ENCODE assay signal across 31 cellular contexts in genomic region chr3:175234541-175234940, GRCh38.
"Had no signal": no experiment of that assay in that cellular context is flagged by ENCODE, and none has a peak within 500 bp of the region (broad histone marks: within the 10 kb centered on the region; RNA-seq: fewer than 3 reads in every experiment).

No MANE protein-coding gene starts in this region.

- FAIRE-seq: bronchial epithelial cell, TTC549 had no signal

- H3K27ac ChIP-seq: adrenal gland, ascending aorta, cardiac muscle cell, VCaP had no signal

- H3K36me3 ChIP-seq: adrenal gland, ascending aorta, cardiac muscle cell had no signal

- H3K9me3 ChIP-seq: adrenal gland, ascending aorta had no signal

- DNase-seq: activated B cell treated with CpG ODN at 0.5 μM for 24 hours; activated CD4-positive, alpha-beta memory T cell treated with anti-CD3 and anti-CD28 coated beads for 36 hours; activated CD4-positive, alpha-beta T cell treated with anti-CD3 and anti-CD28 coated beads for 4 hours; activated CD4-positive, alpha-beta T cell treated with anti-CD3 and anti-CD28 coated beads, Interleukin-2, amount 10 ng/mL, durations not matched to agents 24 days and 14 days; activated CD4-positive, alpha-beta T cell treated with anti-CD3 and anti-CD28 coated beads, Interleukin-2, amount 50 U/mL, for 1 hour; activated CD4-positive, alpha-beta T cell treated with anti-CD3 and anti-CD28 coated beads, Interleukin-2, amount 50 U/mL, for 4 hours; activated CD4-positive, CD25-positive, alpha-beta regulatory T cell treated with anti-CD3 and anti-CD28 coated beads, Interleukin-2, amount 50 U/mL, for 72 hours; activated CD8-positive, alpha-beta memory T cell treated with anti-CD3 and anti-CD28 coated beads, Interleukin-2, amount 50 U/mL, for 4 hours; activated CD8-positive, alpha-beta T cell treated with anti-CD3 and anti-CD28 coated beads for 36 hours; activated effector memory CD4-positive, alpha-beta T cell treated with anti-CD3 and anti-CD28 coated beads, Interleukin-2, amount 50 U/mL, for 16 hours; activated gamma-delta T cell treated with Interleukin-2 at 50 U/mL for 16 hours; activated naive CD4-positive, alpha-beta T cell; activated naive CD4-positive, alpha-beta T cell treated with anti-CD3 and anti-CD28 coated beads for 36 hours; activated naive CD4-positive, alpha-beta T cell treated with anti-CD3 and anti-CD28 coated beads, Interleukin-2, amount 50 U/mL, for 16 hours; activated naive CD8-positive, alpha-beta T cell treated with anti-CD3 and anti-CD28 coated beads for 36 hours; activated T-cell treated with anti-CD3 and anti-CD28 coated beads for 4 hours; activated T-cell treated with anti-CD3 and anti-CD28 coated beads, Interleukin-2, amount 50 U/mL, for 1 hour; activated T-cell treated with anti-CD3 and anti-CD28 coated beads, Interleukin-2, amount 50 U/mL, for 4 hours; activated T-cell treated with anti-CD3 and anti-CD28 coated beads, Interleukin-2, amount 50 U/mL, for 72 hours; adrenal gland; amniotic stem cell; cerebellar nuclear complex; T-helper 2 cell; T-helper 9 cell had no signal

- ATAC-seq: activated CD8-positive, alpha-beta T cell treated with anti-CD3 and anti-CD28 coated beads for 36 hours; activated naive CD4-positive, alpha-beta T cell treated with anti-CD3 and anti-CD28 coated beads, Interleukin-2, amount 50 U/mL, for 72 hours; activated T-cell treated with anti-CD3 and anti-CD28 coated beads, Interleukin-2, amount 50 U/mL, for 4 hours; activated T-cell treated with anti-CD3 and anti-CD28 coated beads, Interleukin-2, amount 50 U/mL, for 72 hours; activated T-helper 17 cell treated with anti-CD3 and anti-CD28 coated beads, Interleukin-2, amount 50 U/mL, for 72 hours had no signal

- H3K4me3 ChIP-seq: adrenal gland, ascending aorta, cardiac muscle cell had no signal

- H3K27me3 ChIP-seq: adrenal gland, ascending aorta, cardiac muscle cell had no signal

- H3K4me1 ChIP-seq: adrenal gland, ascending aorta had no signal
